In genomic region chr13:104898484-104898883, GRCh38 we compare ENCODE assay signal across 31 cellular contexts.
"Had no signal": no experiment of that assay in that cellular context is flagged by ENCODE, and none has a peak within 500 bp of the region (broad histone marks: within the 10 kb centered on the region; RNA-seq: fewer than 3 reads in every experiment).

No MANE protein-coding gene starts in this region.

- H2AFZ ChIP-seq: neural progenitor cell, parathyroid adenoma had no signal

- H3K4me1 Mint-ChIP-seq: natural killer cell; neural progenitor cell; stimulated activated memory B cell treated with anti-CD40 and anti-IgM and Interleukin-4, amounts not matched to agents 10 μg/mL and 1 μg/mL and 100 μg/mL, for 72 hours; stimulated activated naive CD8-positive, alpha-beta T cell treated with anti-CD3 and anti-CD28 coated beads, Interleukin-15, amount 100 ng/mL, for 72 hours had no signal

- H3K9me3 ChIP-seq: ovary, psoas muscle, spleen, suprapubic skin, testis, tibial artery, transverse colon, upper lobe of right lung, uterus had no signal

- H3K27me3 Mint-ChIP-seq: progenitor cell of endocrine pancreas; stimulated activated memory B cell treated with anti-CD40 and anti-IgM and Interleukin-4, amounts not matched to agents 10 μg/mL and 1 μg/mL and 100 μg/mL, for 72 hours; stimulated activated naive CD8-positive, alpha-beta T cell treated with anti-CD3 and anti-CD28 coated beads, Interleukin-15, amount 100 ng/mL, for 72 hours; type B pancreatic cell had no signal

- H3K79me2 ChIP-seq: parathyroid adenoma had no signal

- DNase-seq: natural killer cell; occipital lobe; ovary; posterior cingulate gyrus; psoas muscle; right cardiac atrium; spleen; stimulated activated CD4-positive, alpha-beta T cell treated with anti-CD3 and anti-CD28 coated beads, Interleukin-12 subunit alpha, Interleukin-12 subunit beta, amount 100 ng/mL, for 4 hours; stimulated activated CD4-positive, alpha-beta T cell treated with anti-CD3 and anti-CD28 coated beads, Interleukin-1b, Interleukin-23, amount 100 ng/mL, for 48 hours; stimulated activated CD4-positive, alpha-beta T cell treated with anti-CD3 and anti-CD28 coated beads, Interleukin-4, amount 100 ng/mL, for 1 hour; stimulated activated CD4-positive, alpha-beta T cell treated with anti-CD3 and anti-CD28 coated beads, Interleukin-4, amount 100 ng/mL, for 4 hours; stimulated activated CD8-positive, alpha-beta memory T cell treated with anti-CD3 and anti-CD28 coated beads, Interleukin-4, amount 100 ng/mL, for 48 hours; stimulated activated naive CD4-positive, alpha-beta T cell; stimulated activated naive CD8-positive, alpha-beta T cell treated with anti-CD3 and anti-CD28 coated beads, Interleukin-15, amount 100 ng/mL, for 72 hours; stimulated activated naive CD8-positive, alpha-beta T cell treated with anti-CD3 and anti-CD28 coated beads, Interleukin-15, Interleukin-2, amounts not matched to agents 100 U/mL and 50 U/mL, for 24 hours; substantia nigra; testis; tibial artery; transverse colon; upper lobe of right lung; uterus had no signal

- H3K9ac ChIP-seq: neural progenitor cell, parathyroid adenoma had no signal

- H3K36me3 Mint-ChIP-seq: natural killer cell; neural progenitor cell; stimulated activated memory B cell treated with anti-CD40 and anti-IgM and Interleukin-4, amounts not matched to agents 10 μg/mL and 1 μg/mL and 100 μg/mL, for 72 hours; type B pancreatic cell had no signal

- H3K27ac ChIP-seq: neural progenitor cell, ovary, parathyroid adenoma, psoas muscle, skin epidermis, spleen, suprapubic skin, testis, tibial artery, transverse colon, upper lobe of right lung, uterus had no signal

- ATAC-seq: natural killer cell; psoas muscle; right cardiac atrium; sciatic nerve; stimulated activated memory B cell treated with anti-CD40 and anti-IgM and Interleukin-4, amounts not matched to agents 10 μg/mL and 1 μg/mL and 100 μg/mL, for 72 hours; stimulated activated naive CD8-positive, alpha-beta T cell treated with anti-CD3 and anti-CD28 coated beads, Interleukin-15, amount 100 ng/mL, for 72 hours; stimulated activated naive CD8-positive, alpha-beta T cell treated with anti-CD3 and anti-CD28 coated beads, Interleukin-15, Interleukin-2, amounts not matched to agents 100 U/mL and 50 U/mL, for 24 hours; upper lobe of right lung had no signal

- H3K9me3 Mint-ChIP-seq: nephron, neural progenitor cell, type B pancreatic cell had no signal

- H3K27ac Mint-ChIP-seq: natural killer cell; nephron; neural progenitor cell; progenitor cell of endocrine pancreas; stimulated activated memory B cell treated with anti-CD40 and anti-IgM and Interleukin-4, amounts not matched to agents 10 μg/mL and 1 μg/mL and 100 μg/mL, for 72 hours; stimulated activated naive CD8-positive, alpha-beta T cell treated with anti-CD3 and anti-CD28 coated beads, Interleukin-15, amount 100 ng/mL, for 72 hours; type B pancreatic cell had no signal

- H3K27me3 ChIP-seq: neural progenitor cell, ovary, spleen, suprapubic skin, testis, tibial artery, transverse colon, upper lobe of right lung, uterus had no signal

- H3K4me3 ChIP-seq: neural progenitor cell, ovary, psoas muscle, skin epidermis, smooth muscle cell, spleen, suprapubic skin, testis, tibial artery, transverse colon, upper lobe of right lung, uterus had no signal

- H3K4me1 ChIP-seq: neural progenitor cell, parathyroid adenoma, psoas muscle, spleen, suprapubic skin, testis, tibial artery, transverse colon, upper lobe of right lung, uterus had no signal

- H3K4me3 Mint-ChIP-seq: natural killer cell; nephron; neural progenitor cell; stimulated activated memory B cell treated with anti-CD40 and anti-IgM and Interleukin-4, amounts not matched to agents 10 μg/mL and 1 μg/mL and 100 μg/mL, for 72 hours; stimulated activated naive CD8-positive, alpha-beta T cell treated with anti-CD3 and anti-CD28 coated beads, Interleukin-15, amount 100 ng/mL, for 72 hours; type B pancreatic cell had no signal

- H3K36me3 ChIP-seq: neural progenitor cell, ovary, spleen, suprapubic skin, tibial artery, transverse colon, upper lobe of right lung, uterus had no signal

- H3K4me2 ChIP-seq: neural progenitor cell, smooth muscle cell had no signal
